ENCODE assay signal across 20 cellular contexts in genomic region chr19:43489979-43490599, GRCh38. TPM values are rescaled to one million over a fixed set of nuclear protein-coding genes. Genes with fewer than 3 reads are reported as not detected.
A peak's percentile ranks its signal among the peaks of the same experiment; 100 is the strongest.
DNase-seq lines count a peak whose midpoint lies in the region; ATAC-seq, FAIRE-seq and TF ChIP-seq lines count a peak whose summit lies in the region.
"Had no signal": no experiment of that assay in that cellular context is flagged by ENCODE, and none has a peak within 500 bp of the region (broad histone marks: within the 10 kb centered on the region; RNA-seq: fewer than 3 reads in every experiment).

No MANE protein-coding gene starts in this region.

- H3K4me1 ChIP-seq in BLaER1 treated with 17β-estradiol and CSF1 and Interleukin-3, amounts not matched to agents 10 nM and 100 nM, result peaks cover 49 to 68% (median 58%) of the 10 kb centered on the region in 10 experiments
- H3K4me1 ChIP-seq in HEK293 (ENCODE audit: control insufficient read depth, insufficient read depth, low read length) (no peaks in the 10 kb centered on the region), kidney (ENCODE audit: control insufficient read depth in 1 of 2, insufficient read depth in 1 of 2, low read depth in 1 of 2, low read length in 2 of 2) (no peaks in the 10 kb centered on the region), SK-N-SH (ENCODE audit: control insufficient read depth in 1 of 2, insufficient read depth in 2 of 2, low read depth in 1 of 2, low read length in 1 of 2) (no peaks in the 10 kb centered on the region)

- no peak overlapping the region for H3K4me3 Mint-ChIP-seq in naive thymus-derived CD8-positive, alpha-beta T cell
- H3K4me3 Mint-ChIP-seq: CD4-positive, alpha-beta T cell had no signal

- H3K9me3 Mint-ChIP-seq in naive thymus-derived CD8-positive, alpha-beta T cell, result no peaks in the 10 kb centered on the region
- H3K9me3 Mint-ChIP-seq: CD4-positive, alpha-beta T cell had no signal

- H3K9me3 ChIP-seq in BLaER1 treated with 17β-estradiol and CSF1 and Interleukin-3, amounts not matched to agents 10 nM and 100 nM (replicated peaks in 1 of 11), result no peaks in the 10 kb centered on the region
- H3K9me3 ChIP-seq in HEK293 (ENCODE audit: control insufficient read depth, insufficient read depth, low read depth, low read length) (no peaks in the 10 kb centered on the region), kidney (ENCODE audit: control insufficient read depth in 1 of 2, low read length in 2 of 2) (no peaks in the 10 kb centered on the region), SK-N-SH (no peaks in the 10 kb centered on the region)

- no peak for ATAC-seq in naive thymus-derived CD8-positive, alpha-beta T cell
- ATAC-seq in GM18909 (IDR thresholded peaks at IDR 0.05; ENCODE audit: poor library complexity, unreplicated experiment), result no peak

- no peak for FAIRE-seq in kidney (lab: Jason Lieb, UNC)

- no peak overlapping the region for H2AFZ ChIP-seq in SK-N-SH (ENCODE audit: low read depth)
- H2AFZ ChIP-seq: GM23248 had no signal

- H3K36me3 Mint-ChIP-seq in naive thymus-derived CD8-positive, alpha-beta T cell, result peaks cover 0 to 20% (median 3%) of the 10 kb centered on the region in 3 donors

- H3K4me3 ChIP-seq in BLaER1 treated with 17β-estradiol and CSF1 and Interleukin-3, amounts not matched to agents 10 nM and 100 nM, result no peak overlapping the region
- H3K4me3 ChIP-seq in HEK293 (ENCODE audit: low read depth, low read length) (no peak overlapping the region), kidney (ENCODE audit: low read length in 2 of 2) (no peak overlapping the region), SK-N-SH (ENCODE audit: low read depth in 2 of 2, low read length in 1 of 2) (no peak overlapping the region)
- H3K4me3 ChIP-seq: GM23248 had no signal

- H3K9me2 ChIP-seq in SK-N-SH, result no peaks in the 10 kb centered on the region

- H3K36me3 ChIP-seq in BLaER1 treated with 17β-estradiol and CSF1 and Interleukin-3, amounts not matched to agents 10 nM and 100 nM, result peaks cover 6 to 33% (median 17%) of the 10 kb centered on the region in 11 experiments; a peak in 20 of 22 replicates
- H3K36me3 ChIP-seq in HEK293 (ENCODE audit: control insufficient read depth in 2 of 2, insufficient read depth in 1 of 2, low read length in 2 of 2) (peaks cover 10 to 26% of the 10 kb centered on the region in 2 experiments), kidney (ENCODE audit: control insufficient read depth in 1 of 2, insufficient read depth in 2 of 2, low read length in 2 of 2) (peaks cover 0 to 3% of the 10 kb centered on the region in 2 donors), SK-N-SH (replicated peaks in 1 of 2; ENCODE audit: control insufficient read depth in 1 of 2, insufficient read depth in 2 of 2, low read length in 1 of 2) (no peaks in the 10 kb centered on the region)

- H3F3A ChIP-seq in SK-N-SH (replicated peaks; ENCODE audit: insufficient read depth), result no peaks in the 10 kb centered on the region

- CTCF ChIA-PET in HEK293 (lab: Yijun Ruan, JAX) (interaction anchor here (0.7 to 1.7 kb wide), 5 partner anchors 14 to 1560 kb away, joined by 3 to 6 read pairs (median 5); no protein-coding TSS in a partner anchor), SK-N-SH (lab: Yijun Ruan, JAX) (interaction anchor here (0.9 to 2.8 kb wide), 2 partner anchors 29 to 43 kb away, joined by 3 to 10 read pairs; no protein-coding TSS in a partner anchor)

- H3K27me3 Mint-ChIP-seq in naive thymus-derived CD8-positive, alpha-beta T cell, result no peaks in the 10 kb centered on the region
- H3K27me3 Mint-ChIP-seq: CD4-positive, alpha-beta T cell had no signal

- peaks cover 6 to 18% (median 8%) of the 10 kb centered on the region in 4 donors for H3K4me1 Mint-ChIP-seq in naive thymus-derived CD8-positive, alpha-beta T cell

- intact Hi-C loops in kidney (cut with DNase I), result no loop called here

- no peaks in the 10 kb centered on the region for H3K79me2 ChIP-seq in SK-N-SH (ENCODE audit: insufficient read depth)

- 88% methylated on average over 7 of the region's 7 CpGs for WGBS in SK-N-SH (ENCODE audit: low lambda C conversion rate)

- H3K27ac ChIP-seq in BLaER1 treated with 17β-estradiol and CSF1 and Interleukin-3, amounts not matched to agents 10 nM and 100 nM, result peak overlapping the region in 5 of 11 experiments; percentile 51 to 78 (median 70); a peak in 8 of 22 replicates
- H3K27ac ChIP-seq in HEK293 (ENCODE audit: extremely low read depth, low read depth, low read length) (no peak overlapping the region), kidney (ENCODE audit: low read depth in 2 of 2, low read length in 2 of 2) (no peak overlapping the region), SK-N-SH (ENCODE audit: low read depth in 2 of 2, low read length in 1 of 2) (no peak overlapping the region)
- H3K27ac ChIP-seq: GM23248 had no signal

- H3K27ac Mint-ChIP-seq in naive thymus-derived CD8-positive, alpha-beta T cell, result peak overlapping the region in 8 of 10 donors; percentile 1 to 67 (median 24)

- H3K4me2 ChIP-seq in BLaER1 treated with 17β-estradiol and CSF1 and Interleukin-3, amounts not matched to agents 10 nM and 100 nM, result peak overlapping the region; percentile 58 to 92 (median 83); a peak in 21 of 22 replicates
- H3K4me2 ChIP-seq in SK-N-SH, result no peak overlapping the region

- no peaks in the 10 kb centered on the region; a peak in 1 of 22 replicates for H4K20me1 ChIP-seq in BLaER1 treated with 17β-estradiol and CSF1 and Interleukin-3, amounts not matched to agents 10 nM and 100 nM
- H4K20me1 ChIP-seq in SK-N-SH (ENCODE audit: insufficient read depth), result no peaks in the 10 kb centered on the region

- no peaks in the 10 kb centered on the region for H3K27me3 ChIP-seq in BLaER1 treated with 17β-estradiol and CSF1 and Interleukin-3, amounts not matched to agents 10 nM and 100 nM
- no peaks in the 10 kb centered on the region for H3K27me3 ChIP-seq in SK-N-SH (ENCODE audit: insufficient read depth)

- H3K9ac ChIP-seq in BLaER1 treated with 17β-estradiol and CSF1 and Interleukin-3, amounts not matched to agents 10 nM and 100 nM, result peak overlapping the region in 4 of 11 experiments; percentile 22 to 63 (median 60); a peak in 4 of 22 replicates
- H3K9ac ChIP-seq in kidney (ENCODE audit: low read length in 2 of 2), result no peak overlapping the region
- no peak overlapping the region for H3K9ac ChIP-seq in SK-N-SH
- H3K9ac ChIP-seq: GM23248 had no signal

- no peak for TF ChIP-seq EP300 in SK-N-SH (IDR thresholded peaks at IDR 0.05; ENCODE audit: borderline replicate concordance in 1 of 2, low read depth in 1 of 2, low read length in 1 of 2)

- TF ChIP-seq RAD21 in SK-N-SH (IDR thresholded peaks at IDR 0.05; ENCODE audit: low read length), result no peak

- DNase-seq in kidney, result peak; percentile 1
- DNase-seq in naive thymus-derived CD8-positive, alpha-beta T cell, result no peak
- no peak for DNase-seq in midbrain (lab: John Stamatoyannopoulos, UW)
- DNase-seq in SK-N-SH, result no peak
- DNase-seq: ACHN; CD4-positive, alpha-beta T cell; DMS153; GDM1; GM23248; HCEC 1CT; NCI-H187; NCI-H2107; NCI-H510A treated with DMSO at 0.1 percent for 48 hours; NCI-H82; OCI-M1; Right ventricle myocardium superior had no signal

- TF ChIP-seq CTCF in HEK293 (tag by site-specific recombination; IDR thresholded peaks at IDR 0.05), result no peak
- TF ChIP-seq CTCF in kidney (IDR thresholded peaks at IDR 0.05; ENCODE audit: borderline replicate concordance, extremely low read depth, insufficient read depth), result no peak
- no peak for TF ChIP-seq CTCF in SK-N-SH (IDR thresholded peaks at IDR 0.05)

- POLR2A ChIA-PET in HEK293 (lab: Yijun Ruan, JAX), result interaction anchor here (0.5 to 2.9 kb wide), 5 partner anchors 10 to 28 kb away, joined by 3 to 11 read pairs (median 7); partner anchors contain the start of gene PHLDB3
- POLR2A ChIA-PET in naive thymus-derived CD8-positive, alpha-beta T cell (lab: Charles Lee), result interaction anchor here (0.7 kb wide), 1 partner anchor 30 kb away, joined by 4 read pairs; no protein-coding TSS in a partner anchor
- POLR2A ChIA-PET in SK-N-SH (lab: Yijun Ruan, JAX), result no interaction called here

TF ChIP-seq in HEK293, 187 proteins besides CTCF, POLR2A, EP300 and RAD21 (continues in another document):
- no peak for TF ChIP-seq BCL11B (tag by site-specific recombination; IDR thresholded peaks at IDR 0.05; ENCODE audit: low read depth)
- peak; percentile 39; the same call in 1 of the 2 replicates for TF ChIP-seq ZNF366 (tag by site-specific recombination; conservative IDR thresholded peaks at IDR 0.05)
- TF ChIP-seq MYNN (tag by site-specific recombination; IDR thresholded peaks at IDR 0.05; ENCODE audit: borderline replicate concordance), result no peak

RNA-seq across cellular contexts. Expression of gene PHLDB3, which starts 14.5 kb away (rescaled TPM):
- 10.8 TPM for total RNA-seq in kidney
- polyA plus RNA-seq in kidney (ENCODE audit: insufficient read depth, low read depth, low replicate concordance) (8.2 TPM), SK-N-SH (2012; rRNA removed) (10.9 and 15.6 TPM in 2 replicates)
- 10 to 100 TPM; 46.0 to 48.6 TPM for total RNA-seq in naive thymus-derived CD8-positive, alpha-beta T cell
- 1 to 10 TPM; 3.5 to 7.2 (median 4.5) TPM for polyA plus RNA-seq in naive thymus-derived CD8-positive, alpha-beta T cell
- 8.9 and 10.8 TPM in 2 replicates for polyA plus RNA-seq in SK-N-SH (2012; cell fraction: cytosol; rRNA removed)
- 28.8 and 35.0 TPM in 2 replicates for polyA plus RNA-seq in SK-N-SH (2012; cell fraction: nucleus; rRNA removed)

RNA-seq across cellular contexts. Expression of gene LYPD3, which starts 24.7 kb away (rescaled TPM):
- 1.7 TPM for total RNA-seq in kidney
- polyA plus RNA-seq in kidney (ENCODE audit: insufficient read depth, low read depth, low replicate concordance) (2.2 TPM), SK-N-SH (2012; rRNA removed) (3.4 and 4.2 TPM in 2 replicates)
- total RNA-seq in naive thymus-derived CD8-positive, alpha-beta T cell, result 1 to 10 TPM; 5.4 to 6.1 TPM
- 1 to 10 TPM; 6.2 to 9.3 (median 8.3) TPM for polyA plus RNA-seq in naive thymus-derived CD8-positive, alpha-beta T cell
- 2.3 and 2.8 TPM in 2 replicates for polyA plus RNA-seq in SK-N-SH (2012; cell fraction: cytosol; rRNA removed)
- polyA plus RNA-seq in SK-N-SH (2012; cell fraction: nucleus; rRNA removed), result 5.4 and 7.0 TPM in 2 replicates
- total RNA-seq: GM23248 had no signal

RNA-seq across cellular contexts. Expression of gene ETHE1, which starts 36.9 kb away (rescaled TPM):
- total RNA-seq in kidney, result 61.3 TPM
- polyA plus RNA-seq in kidney (ENCODE audit: insufficient read depth, low read depth, low replicate concordance), result 81.8 TPM
- 10 to 100 TPM; 23.9 to 24.8 TPM for total RNA-seq in naive thymus-derived CD8-positive, alpha-beta T cell
- polyA plus RNA-seq in naive thymus-derived CD8-positive, alpha-beta T cell, result 10 to 100 TPM; 62.0 to 78.7 (median 64.5) TPM
- polyA plus RNA-seq in SK-N-SH (2012; rRNA removed), result 74.9 and 86.2 TPM in 2 replicates
- 44.9 and 58.7 TPM in 2 replicates for polyA plus RNA-seq in SK-N-SH (2012; cell fraction: cytosol; rRNA removed)
- polyA plus RNA-seq in SK-N-SH (2012; cell fraction: nucleus; rRNA removed), result 41.3 and 44.5 TPM in 2 replicates

RNA-seq across cellular contexts. Expression of gene ZNF575, which starts 42.9 kb away (rescaled TPM):
- total RNA-seq in kidney, result 3.1 TPM
- polyA plus RNA-seq in kidney (ENCODE audit: insufficient read depth, low read depth, low replicate concordance) (2.8 TPM), SK-N-SH (2012; rRNA removed) (0.31 and 1.0 TPM in 2 replicates)
- total RNA-seq in naive thymus-derived CD8-positive, alpha-beta T cell, result 1 to 10 TPM; 5.1 to 5.3 TPM
- polyA plus RNA-seq in naive thymus-derived CD8-positive, alpha-beta T cell, result 1 to 10 TPM; 1.7 to 4.1 (median 3.0) TPM
- 0.46 and 0.85 TPM in 2 replicates for polyA plus RNA-seq in SK-N-SH (2012; cell fraction: cytosol; rRNA removed)
- polyA plus RNA-seq in SK-N-SH (2012; cell fraction: nucleus; rRNA removed), result 1.9 and 3.7 TPM in 2 replicates
- total RNA-seq: Daoy had no signal
